ENCODE assay signal across 8 cellular contexts in genomic region chr16:23595951-23596720, GRCh38. TPM values are rescaled to one million over a fixed set of nuclear protein-coding genes. Genes with fewer than 3 reads are reported as not detected.
A peak's percentile ranks its signal among the peaks of the same experiment; 100 is the strongest.
DNase-seq lines count a peak whose midpoint lies in the region; ATAC-seq and TF ChIP-seq lines count a peak whose summit lies in the region.

Gene NDUFAB1, minus strand, starts transcription at chr16:23596316. Its CDS starts 26 bp downstream, at chr16:23596290.

- H3K4me1 Mint-ChIP-seq in neural crest cell, result peaks cover 11% of the 10 kb centered on the region

- H3K9me3 ChIP-seq in RWPE2 (ENCODE audit: severe bottlenecking) (no peaks in the 10 kb centered on the region), stomach (no peaks in the 10 kb centered on the region)

- H3K27ac ChIP-seq in RWPE2 (ENCODE audit: poor library complexity, severe bottlenecking) (peak within 1 kb of the TSS; percentile 25), stomach (peak within 1 kb of the TSS; percentile 81 to 91 (median 84))

- peak; percentile 97 for ATAC-seq in RWPE2 (ENCODE audit: low read depth)

- H3K36me3 ChIP-seq in RWPE2 (ENCODE audit: low read depth) (peaks cover 39% of the 10 kb centered on the region), stomach (peaks cover 6 to 42% (median 32%) of the 10 kb centered on the region in 4 donors)

- H3K4me3 Mint-ChIP-seq in neural crest cell, result peak within 1 kb of the TSS; percentile 93

- no peak for TF ChIP-seq EP300 in stomach (IDR thresholded peaks at IDR 0.05)

- no peaks in the 10 kb centered on the region for H3K27me3 Mint-ChIP-seq in neural crest cell (ENCODE audit: low read depth)

- peak within 1 kb of the TSS; percentile 100 for H3K4me3 ChIP-seq in LNCaP clone FGC (ENCODE audit: low read depth, low read length)
- H3K4me3 ChIP-seq in RWPE2 (ENCODE audit: severe bottlenecking), result peak within 1 kb of the TSS; percentile 72
- H3K4me3 ChIP-seq in fibroblast of villous mesenchyme (ENCODE audit: low read depth, low read length), result peak within 1 kb of the TSS; percentile 78
- peak within 1 kb of the TSS; percentile 95 to 99 (median 98) for H3K4me3 ChIP-seq in stomach

- no peak for TF ChIP-seq POLR2A in stomach (IDR thresholded peaks at IDR 0.05)

- 2 to 5% (median 3%) methylated on average over 21 to 67 of the region's 67 CpGs for WGBS in stomach, 5 donors

- H3K36me3 Mint-ChIP-seq in neural crest cell (ENCODE audit: low read depth), result peaks cover 8% of the 10 kb centered on the region

- DNase-seq in G401 (ENCODE audit: low spot score), result peak; percentile 88
- peak; percentile 76 for DNase-seq in H4 (ENCODE audit: low spot score)
- peak; percentile 58 for DNase-seq in LNCaP clone FGC (ENCODE audit: low read depth)
- peak; percentile 86 for DNase-seq in RWPE2 (ENCODE audit: low spot score)
- peak; percentile 97 for DNase-seq in activated effector memory CD4-positive, alpha-beta T cell treated with anti-CD3 and anti-CD28 coated beads, Interleukin-2, amount 50 U/mL, for 16 hours
- DNase-seq in fibroblast of villous mesenchyme (ENCODE audit: low read depth), result peak; percentile 90
- peak; percentile 88 for DNase-seq in neural crest cell (ENCODE audit: low read depth, low spot score)
- peak; percentile 92 for DNase-seq in stomach

- H3K27me3 ChIP-seq in RWPE2 (ENCODE audit: insufficient read depth, poor library complexity, severe bottlenecking) (no peaks in the 10 kb centered on the region), stomach (no peaks in the 10 kb centered on the region)

- TF ChIP-seq CTCF in LNCaP clone FGC (IDR thresholded peaks at IDR 0.05; ENCODE audit: control insufficient read depth, extremely low read depth, insufficient read depth), result peak; percentile 98
- peak; percentile 99 for TF ChIP-seq CTCF in RWPE2 (IDR thresholded peaks at IDR 0.05; ENCODE audit: poor library complexity, severe bottlenecking)
- peak; percentile 99 for TF ChIP-seq CTCF in fibroblast of villous mesenchyme (IDR thresholded peaks at IDR 0.05; ENCODE audit: insufficient read depth, low read depth, low read length)
- TF ChIP-seq CTCF in neural crest cell (conservative IDR thresholded peaks at IDR 0.05), result peak; percentile 99
- TF ChIP-seq CTCF in stomach (IDR thresholded peaks at IDR 0.05), result peak in 6 of 7 experiments; percentile 12 to 100 (median 100)

- in situ Hi-C loops in G401 (cut with HindIII; ENCODE audit: low sequenced_read_pairs), result no loop called here

- H3K9me3 Mint-ChIP-seq in neural crest cell, result no peaks in the 10 kb centered on the region

- intact Hi-C loops in stomach (cut with DNase I; ENCODE audit: low total_unique reads), result no loop called here

- H3K4me1 ChIP-seq in RWPE2 (ENCODE audit: insufficient read depth, poor library complexity, severe bottlenecking), result peaks cover 4% of the 10 kb centered on the region
- H3K4me1 ChIP-seq in stomach, result peaks cover 12 to 49% (median 33%) of the 10 kb centered on the region in 4 donors

- H3K27ac Mint-ChIP-seq in neural crest cell (ENCODE audit: unreplicated experiment), result peak within 1 kb of the TSS; percentile 67

RNA-seq across cellular contexts. Expression of gene NDUFAB1, which starts in this region (rescaled TPM):
- 117 and 147 TPM in 2 replicates for total RNA-seq in G401 (2014; rRNA removed; shearing (Covaris generic))
- 226 and 245 TPM in 2 replicates for total RNA-seq in H4 (2014; rRNA removed; shearing (Covaris generic))
- total RNA-seq in fibroblast of villous mesenchyme, result 78.9 and 98.4 TPM in 2 replicates
- total RNA-seq in neural crest cell, result 104 and 105 TPM in 2 replicates
- 100 to 1,000 TPM in 2 of 5 donors, 10 to 100 TPM in 3; 12.6 to 251 (median 77.7) TPM for total RNA-seq in stomach
- 100 to 1,000 TPM; 143 to 211 (median 177) TPM for polyA plus RNA-seq in stomach

Comparison
In these comparisons a context has a peak if more than half of its experiments do, and no peak if none do; other contexts are left out.
1. Peak in every context shown above with its lines: DNase-seq, ATAC-seq, H3K4me3 ChIP-seq and H3K27ac ChIP-seq.